Comparison of ENCODE assay signal across 1 cellular context in the genomic region with DNA sequence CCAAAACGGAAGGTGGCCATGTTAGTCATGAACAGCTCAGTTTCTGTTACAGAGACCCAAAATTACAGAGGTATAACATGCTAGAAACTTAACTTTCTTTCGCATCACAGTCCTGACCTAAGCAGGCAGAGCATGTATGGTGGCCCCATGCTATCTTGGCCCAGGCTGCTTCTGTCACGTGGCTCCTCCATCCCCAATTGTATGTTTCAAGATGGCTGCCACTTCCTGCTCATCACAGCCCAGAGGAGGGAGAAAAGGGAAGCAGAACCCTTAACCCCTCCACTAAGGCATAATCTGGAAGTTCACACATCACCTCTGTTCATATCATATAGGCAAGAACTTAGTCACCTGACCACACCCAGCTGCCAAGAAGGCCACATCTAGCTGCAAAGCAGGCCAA.
TF ChIP-seq lines count a peak whose summit lies in the region.

No MANE protein-coding gene starts in this region.

TF ChIP-seq in GM12878, 131 proteins besides CTCF, POLR2A, EP300 and RAD21:
- no peak for TF ChIP-seq FOXK2 (IDR thresholded peaks at IDR 0.05)
- TF ChIP-seq YY1 (IDR thresholded peaks at IDR 0.05; ENCODE audit: low read depth, low read length) = peak; percentile 46; the same call in 1 of the 2 replicates
